25 cellular contexts compared by ENCODE assay signal in genomic region chr15:59059076-59059597, GRCh38.
"Had no signal": no experiment of that assay in that cellular context is flagged by ENCODE, and none has a peak within 500 bp of the region (broad histone marks: within the 10 kb centered on the region; RNA-seq: fewer than 3 reads in every experiment).

No MANE protein-coding gene starts in this region.

- H3K4me3 ChIP-seq: colonic mucosa, gastroesophageal sphincter, heart left ventricle, hepatocyte, left lung, prostate gland, sigmoid colon, stomach, thyroid gland had no signal

- FAIRE-seq: islet of Langerhans had no signal

- H3K4me1 ChIP-seq: colonic mucosa, gastroesophageal sphincter, left lung, prostate gland, sigmoid colon, thyroid gland had no signal

- H3K27ac ChIP-seq: colonic mucosa, epithelial cell of prostate, gastroesophageal sphincter, heart left ventricle, hepatocyte, left lung, prostate gland, sigmoid colon, stomach, thyroid gland had no signal

- H3K27me3 ChIP-seq: colonic mucosa, foreskin keratinocyte, gastroesophageal sphincter, heart left ventricle, hepatocyte, left lung, sigmoid colon, stomach, thyroid gland had no signal

- ATAC-seq: esophagus mucosa; foreskin keratinocyte; gastroesophageal sphincter; heart left ventricle; left cardiac atrium; left lung; naive thymus-derived CD8-positive, alpha-beta T cell; right cardiac atrium; stimulated activated effector memory CD8-positive, alpha-beta T cell treated with anti-CD3 and anti-CD28 coated beads, Interleukin-12 subunit alpha, Interleukin-12 subunit beta, amount 100 ng/mL, for 72 hours had no signal

- DNase-seq: colonic mucosa; effector CD8-positive, alpha-beta T cell; endodermal cell; foreskin keratinocyte; heart left ventricle; left cardiac atrium; left lung; mammary epithelial cell; naive thymus-derived CD8-positive, alpha-beta T cell; nephron progenitor cell; nucleus accumbens; right cardiac atrium; sigmoid colon; stimulated activated CD4-positive, alpha-beta T cell treated with anti-CD3 and anti-CD28 coated beads, Interleukin-2, amount 100 ng/mL, for 24 hours; stimulated activated CD4-positive, alpha-beta T cell treated with anti-CD3 and anti-CD28 coated beads, Interleukin-4, amount 100 ng/mL, for 24 hours; stimulated activated naive CD4-positive, alpha-beta T cell treated with Interleukin-2 at 50 U/mL for 16 hours; stomach; thyroid gland had no signal

- H3K9me3 ChIP-seq: colonic mucosa, gastroesophageal sphincter, heart left ventricle, left lung, prostate gland, sigmoid colon, stomach, thyroid gland had no signal

- H3K36me3 ChIP-seq: prostate gland had no signal
